ENCODE assay signal across 15 cellular contexts in genomic region chr3:13483988-13484695, GRCh38. TPM values are rescaled to one million over a fixed set of nuclear protein-coding genes. Genes with fewer than 3 reads are reported as not detected.
DNase-seq lines count a peak whose midpoint lies in the region; ATAC-seq and TF ChIP-seq lines count a peak whose summit lies in the region.
"Had no signal": no experiment of that assay in that cellular context is flagged by ENCODE, and none has a peak within 500 bp of the region (broad histone marks: within the 10 kb centered on the region; RNA-seq: fewer than 3 reads in every experiment).

No MANE protein-coding gene starts in this region.

- intact Hi-C loops in Right ventricle myocardium inferior (cut with DNase I) (no loop called here), esophagus muscularis mucosa (cut with DNase I) (no loop called here), upper lobe of right lung (cut with DNase I) (no loop called here)

- peaks cover 15% of the 10 kb centered on the region for H3K27me3 Mint-ChIP-seq in nephron progenitor cell (ENCODE audit: low read depth, poor library complexity)
- H3K27me3 Mint-ChIP-seq: IgD-negative memory B cell had no signal

- H3K4me3 ChIP-seq in cardiac muscle cell (no peak overlapping the region), esophagus muscularis mucosa (no peak overlapping the region), upper lobe of right lung (no peak overlapping the region)

- 93% methylated on average over 19 of the region's 21 CpGs for WGBS in esophagus muscularis mucosa

- no peak for TF ChIP-seq POLR2A in esophagus muscularis mucosa (IDR thresholded peaks at IDR 0.05; ENCODE audit: low read depth)

- peak overlapping the region; percentile 4 for H3K4me3 Mint-ChIP-seq in nephron progenitor cell
- H3K4me3 Mint-ChIP-seq: natural killer cell had no signal

- DNase-seq in cardiac muscle cell (ENCODE audit: low read depth in 1 of 2, low spot score in 1 of 2), result no peak
- no peak for DNase-seq in Right ventricle myocardium inferior (ENCODE audit: missing footprints)
- DNase-seq in esophagus muscularis mucosa (ENCODE audit: extremely low spot score), result no peak
- no peak for DNase-seq in nephron progenitor cell
- DNase-seq in upper lobe of right lung, result peak; percentile 65
- no peak for DNase-seq in ACHN
- DNase-seq: activated CD4-positive, CD25-positive, alpha-beta regulatory T cell treated with anti-CD3 and anti-CD28 coated beads, Interleukin-2, amount 50 U/mL, for 72 hours; amniotic stem cell; foreskin melanocyte; natural killer cell; NCI-H146; NCI-H446 treated with DMSO at 0.1 percent for 48 hours had no signal

- in situ Hi-C loops in ACHN (cut with HindIII; ENCODE audit: low pct_ligation_motif_present, low pct_unique_long_range_greater_than_20kb, low sequenced_read_pairs), result no loop called here

- peaks cover 35% of the 10 kb centered on the region for H3K4me1 Mint-ChIP-seq in nephron progenitor cell

- no peak for TF ChIP-seq EP300 in esophagus muscularis mucosa (IDR thresholded peaks at IDR 0.05)

- H3K9me3 Mint-ChIP-seq in nephron progenitor cell, result no peaks in the 10 kb centered on the region
- H3K9me3 Mint-ChIP-seq: IgD-negative memory B cell, natural killer cell had no signal

- ATAC-seq in Right ventricle myocardium inferior, result no peak
- no peak for ATAC-seq in upper lobe of right lung
- no peak for ATAC-seq in GM19324 (IDR thresholded peaks at IDR 0.05; ENCODE audit: low FRiP score, unreplicated experiment)
- no peak for ATAC-seq in GM19395 (IDR thresholded peaks at IDR 0.05; ENCODE audit: unreplicated experiment)
- ATAC-seq: natural killer cell had no signal

- H3K4me1 ChIP-seq in cardiac muscle cell (ENCODE audit: low read depth), result peaks cover 18% of the 10 kb centered on the region
- H3K4me1 ChIP-seq in esophagus muscularis mucosa, result peaks cover 28 to 50% (median 41%) of the 10 kb centered on the region in 4 donors
- H3K4me1 ChIP-seq in upper lobe of right lung, result peaks cover 22% of the 10 kb centered on the region

- H3K27me3 ChIP-seq in cardiac muscle cell (no peaks in the 10 kb centered on the region), esophagus muscularis mucosa (no peaks in the 10 kb centered on the region), upper lobe of right lung (no peaks in the 10 kb centered on the region)

- no peak overlapping the region for H3K27ac Mint-ChIP-seq in nephron progenitor cell

- no peak for TF ChIP-seq CTCF in cardiac muscle cell (IDR thresholded peaks at IDR 0.05; ENCODE audit: low read depth, low read length)
- no peak for TF ChIP-seq CTCF in esophagus muscularis mucosa (IDR thresholded peaks at IDR 0.05)
- TF ChIP-seq CTCF in nephron progenitor cell (IDR thresholded peaks at IDR 0.05), result no peak
- no peak for TF ChIP-seq CTCF in upper lobe of right lung (IDR thresholded peaks at IDR 0.05)

- H3K9me3 ChIP-seq in cardiac muscle cell (ENCODE audit: low read depth) (no peaks in the 10 kb centered on the region), esophagus muscularis mucosa (no peaks in the 10 kb centered on the region), upper lobe of right lung (no peaks in the 10 kb centered on the region)

- peak overlapping the region; percentile 76 for H3K27ac ChIP-seq in cardiac muscle cell
- H3K27ac ChIP-seq in esophagus muscularis mucosa (replicated peaks in 1 of 4), result peak overlapping the region in 3 of 4 donors; percentile 65 to 74 (median 71)
- H3K27ac ChIP-seq in upper lobe of right lung, result peak overlapping the region; percentile 80

- peaks cover 4% of the 10 kb centered on the region for H3K36me3 Mint-ChIP-seq in nephron progenitor cell (ENCODE audit: low read depth)
- H3K36me3 Mint-ChIP-seq: natural killer cell had no signal

- no peaks in the 10 kb centered on the region for H3K36me3 ChIP-seq in cardiac muscle cell
- H3K36me3 ChIP-seq in esophagus muscularis mucosa, result peaks cover 4 to 26% (median 16%) of the 10 kb centered on the region in 4 donors
- no peaks in the 10 kb centered on the region for H3K36me3 ChIP-seq in upper lobe of right lung

RNA-seq across cellular contexts. Expression of gene HDAC11, which starts 4.0 kb away (rescaled TPM):
- total RNA-seq in cardiac muscle cell (35.3 and 35.7 TPM in 2 replicates), Right ventricle myocardium inferior (37.5 TPM), esophagus muscularis mucosa (10 to 100 TPM; 15.8 to 41.0 (median 32.2) TPM), upper lobe of right lung (15.0 TPM)
- polyA plus RNA-seq in cardiac muscle cell, result 27.1 and 41.4 TPM in 2 replicates
